In the genomic region with DNA sequence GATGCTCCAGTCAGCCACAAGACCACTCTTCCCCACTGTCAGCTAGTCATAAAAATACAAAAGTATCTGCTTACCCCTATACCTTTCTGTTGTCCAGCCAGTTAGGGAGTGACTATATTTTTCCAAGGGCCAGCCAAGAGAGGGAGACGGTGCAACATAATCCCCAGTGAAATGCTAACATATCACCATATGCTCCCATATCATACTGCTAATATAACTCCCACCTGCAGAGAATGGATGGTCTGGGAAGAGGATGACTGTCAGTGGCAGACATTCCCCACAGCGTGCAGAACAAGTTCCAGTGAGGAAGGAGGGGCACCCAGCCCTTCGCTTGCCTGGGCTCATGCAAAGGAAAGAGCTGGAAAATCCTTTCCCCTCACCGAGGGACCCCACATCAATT, we compare ENCODE assay signal across 22 cellular contexts.
"Had no signal": no experiment of that assay in that cellular context is flagged by ENCODE, and none has a peak within 500 bp of the region (broad histone marks: within the 10 kb centered on the region; RNA-seq: fewer than 3 reads in every experiment).

No MANE protein-coding gene starts in this region.

- H3K27ac ChIP-seq: ascending aorta, body of pancreas, Peyer's patch, RWPE1, SJCRH30 had no signal

- H3K4me1 ChIP-seq: ascending aorta, body of pancreas, Peyer's patch, SJCRH30 had no signal

- H3K9me3 ChIP-seq: ascending aorta, body of pancreas, Peyer's patch, SJCRH30 had no signal

- H3K36me3 ChIP-seq: ascending aorta, Peyer's patch, SJCRH30 had no signal

- DNase-seq: activated CD4-positive, alpha-beta T cell treated with anti-CD3 and anti-CD28 coated beads for 48 hours; activated CD4-positive, alpha-beta T cell treated with anti-CD3 and anti-CD28 coated beads, Interleukin-2, amount 50 U/mL, for 4 hours; activated CD4-positive, CD25-positive, alpha-beta regulatory T cell treated with anti-CD3 and anti-CD28 coated beads, Interleukin-2, amount 50 U/mL, for 72 hours; activated CD8-positive, alpha-beta memory T cell treated with anti-CD3 and anti-CD28 coated beads, Interleukin-2, amount 50 U/mL, for 48 hours; activated CD8-positive, alpha-beta T cell treated with anti-CD3 and anti-CD28 coated beads, Interleukin-2, amount 10 ng/mL, durations not matched to agents 7 days and 5 days; activated naive CD4-positive, alpha-beta T cell treated with anti-CD3 and anti-CD28 coated beads, Interleukin-2, amount 50 U/mL, for 16 hours; activated naive CD8-positive, alpha-beta T cell treated with anti-CD3 and anti-CD28 coated beads, Interleukin-2, amount 10 ng/mL, durations not matched to agents 7 days and 5 days; activated T-cell treated with anti-CD3 and anti-CD28 coated beads, Interleukin-2, amount 50 U/mL, for 1 hour; body of pancreas; central memory CD4-positive, alpha-beta T cell; IMR-90; KG1; NCI-H1092; NCI-H2081; NCI-H510A treated with DMSO at 0.1 percent for 48 hours; NCI-H774; NK-92 treated with Interleukin-12 subunit alpha and Interleukin-12 subunit beta, amount 100 ng/mL, for 24 hours; Peyer's patch; Right ventricle myocardium superior; SJCRH30 had no signal

- H3K4me3 ChIP-seq: ascending aorta, body of pancreas, Peyer's patch, SJCRH30 had no signal

- H3K27me3 ChIP-seq: ascending aorta, body of pancreas, Peyer's patch had no signal
